ENCODE assay signal across 15 cellular contexts in the genomic region with DNA sequence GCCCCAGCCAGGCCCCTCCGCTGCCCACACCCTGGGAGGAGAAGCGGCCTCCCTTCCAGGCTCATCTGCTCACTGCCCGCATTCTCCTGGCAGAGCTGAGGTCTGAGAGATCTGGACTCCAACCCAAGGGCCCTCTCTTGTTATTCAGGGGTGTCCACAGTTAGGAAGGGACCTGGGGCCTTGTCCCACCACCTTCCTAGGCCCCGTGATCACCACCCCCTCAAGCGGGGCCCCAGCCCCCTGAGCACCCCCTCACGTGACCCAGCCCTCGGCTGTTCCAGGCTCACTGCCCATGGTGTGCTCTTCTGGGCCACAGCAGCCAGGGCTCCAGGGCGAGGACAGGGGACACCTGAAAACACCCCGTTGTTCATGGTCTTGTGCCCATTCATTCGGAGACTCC. TPM values are rescaled to one million over a fixed set of nuclear protein-coding genes. Genes with fewer than 3 reads are reported as not detected.
DNase-seq lines count a peak whose midpoint lies in the region; ATAC-seq and TF ChIP-seq lines count a peak whose summit lies in the region.
"Had no signal": no experiment of that assay in that cellular context is flagged by ENCODE, and none has a peak within 500 bp of the region (broad histone marks: within the 10 kb centered on the region; RNA-seq: fewer than 3 reads in every experiment).

No MANE protein-coding gene starts in this region.

- H3K79me1 ChIP-seq in H9 (ENCODE audit: insufficient read depth, low read depth, low read length, poor library complexity, severe bottlenecking), result no peaks in the 10 kb centered on the region

- no peak overlapping the region for H3K14ac ChIP-seq in H9 (ENCODE audit: insufficient read depth, low read length)

- H2BK15ac ChIP-seq in H9 (ENCODE audit: low read depth, low read length), result no peak overlapping the region

- in situ Hi-C loops in transverse colon (cut with MboI; ENCODE audit: low pct_ligation_motif_present in 1 of 4, low pct_unique_long_range_greater_than_20kb in 1 of 4, low sequenced_read_pairs in 3 of 4), result loop anchor here in 1 of 4 donors (5.0 kb wide), 1 partner anchor 212 kb away; no protein-coding TSS in a partner anchor

- H4K5ac ChIP-seq in H9 (ENCODE audit: insufficient read length, low read depth, low read length), result no peak overlapping the region

- ATAC-seq in heart left ventricle, result no peak
- no peak for ATAC-seq in left cardiac atrium
- no peak for ATAC-seq in GM19395 (IDR thresholded peaks at IDR 0.05; ENCODE audit: unreplicated experiment)

- intact Hi-C loops in heart left ventricle (cut with DNase I) (loop anchor here in 7 of 10 donors (5.0 to 10.0 kb wide), 7 partner anchors 32 to 585 kb away; a partner anchor contains a TSS), left cardiac atrium (cut with DNase I) (loop anchor here in 1 of 2 donors (5.0 kb wide), 1 partner anchor 32 kb away; no protein-coding TSS in a partner anchor), ascending aorta (cut with DNase I) (loop anchor here (5.0 to 10.0 kb wide), 3 partner anchors 45 to 685 kb away; a partner anchor contains a TSS), transverse colon (cut with DNase I; ENCODE audit: low total_unique reads) (loop anchor here (5.0 kb wide), 1 partner anchor 42 kb away; no protein-coding TSS in a partner anchor)

- no peak overlapping the region for H3K4ac ChIP-seq in H9 (ENCODE audit: low read depth, low read length)

- no peaks in the 10 kb centered on the region for H4K20me1 ChIP-seq in H9 (ENCODE audit: control insufficient read depth, insufficient read depth, insufficient read length)

- DNase-seq in heart left ventricle (no peak), left cardiac atrium (no peak), ascending aorta (ENCODE audit: low spot score in 2 of 2) (no peak), transverse colon (no peak), H9 (no peak), COLO668 (lab: John Stamatoyannopoulos, UW; ENCODE audit: unreplicated experiment) (no peak)
- DNase-seq: activated gamma-delta T cell, cerebellar nuclear complex, left lung, MG63, NCI-H1694 treated with DMSO at 0.1 percent for 48 hours, SHP77 treated with DMSO at 0.1 percent for 48 hours had no signal

- TF ChIP-seq POLR2A in heart left ventricle (IDR thresholded peaks at IDR 0.05) (no peak), transverse colon (IDR thresholded peaks at IDR 0.05) (no peak)

- no peak overlapping the region for H2BK20ac ChIP-seq in H9 (ENCODE audit: low read depth, low read length, poor library complexity, severe bottlenecking)

- no peak overlapping the region for H2AK5ac ChIP-seq in H9 (ENCODE audit: insufficient read length, low read length)

- no peak for TF ChIP-seq EP300 in transverse colon (IDR thresholded peaks at IDR 0.05; ENCODE audit: low read depth)

- H3K27me3 Mint-ChIP-seq in H9 (ENCODE audit: low read depth), result peaks cover 12% of the 10 kb centered on the region

- H3K36me3 ChIP-seq in heart left ventricle, result peaks cover 0 to 57% (median 32%) of the 10 kb centered on the region in 9 donors
- no peaks in the 10 kb centered on the region for H3K36me3 ChIP-seq in ascending aorta
- peaks cover 17% of the 10 kb centered on the region for H3K36me3 ChIP-seq in muscle layer of colon (ENCODE audit: insufficient read depth, low read length)
- H3K36me3 ChIP-seq in transverse colon, result no peaks in the 10 kb centered on the region
- H3K36me3 ChIP-seq: left lung had no signal

- H3K9me3 Mint-ChIP-seq in H9, result no peaks in the 10 kb centered on the region

- H3K4me3 Mint-ChIP-seq in H9, result no peak overlapping the region

- H3K27ac Mint-ChIP-seq in H9, result no peak overlapping the region

- H3K4me2 ChIP-seq in H9 (ENCODE audit: insufficient read depth, insufficient read length, low read length), result no peak overlapping the region

- no peak overlapping the region for H2BK12ac ChIP-seq in H9 (ENCODE audit: insufficient read length, low read depth, low read length)

- H3K27me3 ChIP-seq in heart left ventricle, result no peaks in the 10 kb centered on the region
- H3K27me3 ChIP-seq in ascending aorta, result no peaks in the 10 kb centered on the region
- H3K27me3 ChIP-seq in muscle layer of colon (ENCODE audit: control insufficient read depth in 1 of 2, insufficient read depth in 2 of 2, low read length in 2 of 2), result no peaks in the 10 kb centered on the region
- H3K27me3 ChIP-seq in transverse colon, result no peaks in the 10 kb centered on the region
- H3K27me3 ChIP-seq in H9 (ENCODE audit: insufficient read depth, low read length), result no peaks in the 10 kb centered on the region
- H3K27me3 ChIP-seq: MG63 had no signal

- TF ChIP-seq CTCF in heart left ventricle (IDR thresholded peaks at IDR 0.05), result no peak
- TF ChIP-seq CTCF in ascending aorta (IDR thresholded peaks at IDR 0.05), result no peak
- TF ChIP-seq CTCF in transverse colon (IDR thresholded peaks at IDR 0.05), result no peak
- no peak for TF ChIP-seq CTCF in H9 (conservative IDR thresholded peaks at IDR 0.05)

- H2BK120ac ChIP-seq in H9 (ENCODE audit: low read depth, low read length, poor library complexity, severe bottlenecking), result no peak overlapping the region

- no peak overlapping the region for H2AFZ ChIP-seq in H9 (ENCODE audit: low read length)
- H2AFZ ChIP-seq: parathyroid adenoma had no signal

- peaks cover 17 to 24% of the 10 kb centered on the region in 2 experiments for H3K4me1 Mint-ChIP-seq in H9

- 67 to 94% (median 77%) methylated on average over 3 to 10 of the region's 10 CpGs for WGBS in heart left ventricle, 4 donors
- WGBS in transverse colon (ENCODE audit: low coverage in 1 of 2), 2 donors, result 89% methylated on average over 6 of the region's 10 CpGs; no CpG with 5 or more reads in 1 of the 2 donors
- WGBS in H9 (ENCODE audit: extremely low coverage, insufficient read length, low lambda C conversion rate), result no CpG with 5 or more reads among the region's 10 CpGs

- no peak overlapping the region for H3K18ac ChIP-seq in H9 (ENCODE audit: insufficient read length, low read depth, low read length)

- no peaks in the 10 kb centered on the region for H3K9me3 ChIP-seq in heart left ventricle
- H3K9me3 ChIP-seq in ascending aorta, result no peaks in the 10 kb centered on the region
- no peaks in the 10 kb centered on the region for H3K9me3 ChIP-seq in muscle layer of colon (ENCODE audit: low read length)
- H3K9me3 ChIP-seq in transverse colon, result no peaks in the 10 kb centered on the region
- no peaks in the 10 kb centered on the region for H3K9me3 ChIP-seq in H9 (ENCODE audit: control insufficient read depth, low read depth, low read length)
- H3K9me3 ChIP-seq: left lung, MG63 had no signal

- H3K56ac ChIP-seq in H9 (ENCODE audit: insufficient read length, low read depth, low read length), result no peak overlapping the region

- H3K4me3 ChIP-seq in heart left ventricle, result no peak overlapping the region
- no peak overlapping the region for H3K4me3 ChIP-seq in ascending aorta
- no peak overlapping the region for H3K4me3 ChIP-seq in muscle layer of colon (ENCODE audit: low read depth in 1 of 2, low read length in 2 of 2)
- H3K4me3 ChIP-seq in transverse colon, result no peak overlapping the region
- H3K4me3 ChIP-seq: left lung, MG63 had no signal

- peaks cover 5 to 91% (median 82%) of the 10 kb centered on the region in 12 donors for H3K4me1 ChIP-seq in heart left ventricle
- peaks cover 21 to 51% of the 10 kb centered on the region in 2 donors for H3K4me1 ChIP-seq in ascending aorta
- peaks cover 46% of the 10 kb centered on the region for H3K4me1 ChIP-seq in muscle layer of colon (ENCODE audit: insufficient read depth, low read length)
- H3K4me1 ChIP-seq in transverse colon, result peaks cover 21 to 31% (median 28%) of the 10 kb centered on the region in 4 donors
- no peaks in the 10 kb centered on the region for H3K4me1 ChIP-seq in H9 (ENCODE audit: insufficient read depth, low read length)

- no peak overlapping the region for H4K91ac ChIP-seq in H9 (ENCODE audit: insufficient read length, low read depth, low read length)

- H3K27ac ChIP-seq in heart left ventricle (peak overlapping the region in 11 of 12 donors; percentile 7 to 89 (median 73)), ascending aorta (peak overlapping the region; percentile 64 to 75), muscle layer of colon (ENCODE audit: low read depth, low read length) (peak overlapping the region; percentile 83), transverse colon (peak overlapping the region; percentile 70 to 83 (median 76)), H9 (ENCODE audit: insufficient read length, low read depth, low read length) (no peak overlapping the region)
- H3K27ac ChIP-seq: parathyroid adenoma had no signal

- H3K9ac ChIP-seq in muscle layer of colon (ENCODE audit: low read length) (no peak overlapping the region), H9 (ENCODE audit: extremely low read depth, insufficient read length, low read length) (no peak overlapping the region)
- H3K9ac ChIP-seq: parathyroid adenoma had no signal

- H3K36me3 Mint-ChIP-seq in H9 (ENCODE audit: insufficient read depth in 1 of 3, low read depth in 3 of 3), result peaks cover 0 to 17% (median 2%) of the 10 kb centered on the region in 3 experiments; a peak in 1 of 7 replicates

- no peak overlapping the region for H4K8ac ChIP-seq in H9 (replicated peaks; ENCODE audit: insufficient read length, low read depth, low read length)

- H3K23me2 ChIP-seq in H9 (ENCODE audit: insufficient read length, low read depth, low read length, poor library complexity, severe bottlenecking), result no peaks in the 10 kb centered on the region

- no peaks in the 10 kb centered on the region for H3K79me2 ChIP-seq in H9 (ENCODE audit: insufficient read depth, low read length)
- H3K79me2 ChIP-seq: parathyroid adenoma had no signal

- no peak overlapping the region for H3K23ac ChIP-seq in H9 (ENCODE audit: insufficient read length, low read depth, low read length)

- no peak overlapping the region for H3T11ph ChIP-seq in H9 (ENCODE audit: low read length)

- H2BK5ac ChIP-seq in H9 (ENCODE audit: insufficient read length, low read length), result no peak overlapping the region

RNA-seq across cellular contexts. Expression of a gene that starts 48.7 kb away (rescaled TPM):
- total RNA-seq in heart left ventricle (10 to 100 TPM; 16.1 to 47.1 (median 25.8) TPM), left cardiac atrium (10 to 100 TPM; 20.6 to 33.6 TPM), ascending aorta (131 TPM), transverse colon (100 to 1,000 TPM in 2 of 4 donors, 10 to 100 TPM in 2; 74.6 to 168 (median 94.5) TPM), H9 (2021) (3.6 TPM in 2 replicates)
- polyA plus RNA-seq in heart left ventricle, result 10 to 100 TPM; 11.8 to 37.9 TPM
